In genomic region chr6:18155273-18155863, GRCh38 we compare ENCODE assay signal across 8 cellular contexts. TPM values are rescaled to one million over a fixed set of nuclear protein-coding genes. Genes with fewer than 3 reads are reported as not detected.
DNase-seq lines count a peak whose midpoint lies in the region; ATAC-seq and TF ChIP-seq lines count a peak whose summit lies in the region.

Gene KDM1B, plus strand, starts transcription at chr6:18155422. Its CDS starts 4,474 bp downstream, at chr6:18159896.

- no peak for TF ChIP-seq CTCF in epithelial cell of proximal tubule (conservative IDR thresholded peaks at IDR 0.05; ENCODE audit: low read depth, low read length)

- DNase-seq in COR-L47 (lab: John Stamatoyannopoulos, UW) (peak; percentile 97), HS-27A (ENCODE audit: low read depth) (peak; percentile 91), NOMO-1 treated with dmso at 0.1 percent for 144 hours (lab: John Stamatoyannopoulos, UW; ENCODE audit: unreplicated experiment) (peak; percentile 98), epithelial cell of proximal tubule (ENCODE audit: low read depth) (no peak), mucosa of gallbladder (ENCODE audit: low spot score) (peak; percentile 98)
- DNase-seq in activated CD8-positive, alpha-beta memory T cell treated with anti-CD3 and anti-CD28 coated beads, Interleukin-2, amount 50 U/mL, for 48 hours: peak; percentile 98
- DNase-seq in stimulated activated CD8-positive, alpha-beta memory T cell treated with anti-CD3 and anti-CD28 coated beads, Interleukin-7, amount 100 ng/mL, for 48 hours (ENCODE audit: extremely low read depth in 1 of 2, low read depth in 1 of 2): peak; percentile 97 to 98

- peak; percentile 83 for ATAC-seq in GM19467 (IDR thresholded peaks at IDR 0.05; ENCODE audit: unreplicated experiment)

- H3K4me3 ChIP-seq in epithelial cell of proximal tubule (ENCODE audit: low read depth, low read length): peak within 1 kb of the TSS; percentile 97

RNA-seq across cellular contexts. Expression of gene KDM1B, which starts in this region (rescaled TPM):
- 8.7 and 15.7 TPM in 2 replicates for total RNA-seq in epithelial cell of proximal tubule
- 22.6 TPM for total RNA-seq in mucosa of gallbladder
